11 cellular contexts compared by ENCODE assay signal in genomic region chr7:92781117-92781720, GRCh38. TPM values are rescaled to one million over a fixed set of nuclear protein-coding genes. Genes with fewer than 3 reads are reported as not detected.
DNase-seq lines count a peak whose midpoint lies in the region; ATAC-seq and TF ChIP-seq lines count a peak whose summit lies in the region.
"Had no signal": no experiment of that assay in that cellular context is flagged by ENCODE, and none has a peak within 500 bp of the region (broad histone marks: within the 10 kb centered on the region; RNA-seq: fewer than 3 reads in every experiment).

No MANE protein-coding gene starts in this region.

- ATAC-seq in stimulated activated memory B cell treated with anti-CD40 and anti-IgM and Interleukin-4, amounts not matched to agents 10 μg/mL and 1 μg/mL and 100 μg/mL, for 72 hours: no peak
- ATAC-seq in HG03135 (IDR thresholded peaks at IDR 0.05; ENCODE audit: unreplicated experiment): no peak
- ATAC-seq: HCT116, K562 had no signal

- DNase-seq in NCI-H2196 treated with DMSO at 0.1 percent for 48 hours (lab: John Stamatoyannopoulos, UW; ENCODE audit: unreplicated experiment) (peak; percentile 43), NCI-H2196 (lab: John Stamatoyannopoulos, UW; ENCODE audit: unreplicated experiment) (no peak), SW480 (ENCODE audit: low spot score) (peak; percentile 32), hippocampal formation (lab: John Stamatoyannopoulos, UW) (peak; percentile 48 to 83), spleen (no peak), T-helper 1 cell (no peak)

- H3K9me3 Mint-ChIP-seq in stimulated activated memory B cell treated with anti-CD40 and anti-IgM and Interleukin-4, amounts not matched to agents 10 μg/mL and 1 μg/mL and 100 μg/mL, for 72 hours: no peaks in the 10 kb centered on the region

- H3K4me1 ChIP-seq in spleen: peaks cover 0 to 57% (median 27%) of the 10 kb centered on the region in 6 donors

- 20 to 59% (median 38%) methylated on average over 3 of the region's 3 CpGs for WGBS in spleen, 5 donors

- no peaks in the 10 kb centered on the region for H3K9me3 ChIP-seq in spleen
- H3K9me3 ChIP-seq: ascending aorta had no signal

- H3K27me3 ChIP-seq in spleen (replicated peaks in 1 of 7): no peaks in the 10 kb centered on the region
- H3K27me3 ChIP-seq: ascending aorta had no signal

- intact Hi-C loops in spleen (cut with DNase I; ENCODE audit: low total_unique reads): no loop called here

- H3K36me3 ChIP-seq in spleen: no peaks in the 10 kb centered on the region
- H3K36me3 ChIP-seq: ascending aorta had no signal

- H3K4me3 ChIP-seq in spleen: no peak overlapping the region
- H3K4me3 ChIP-seq: ascending aorta, K562 had no signal

- TF ChIP-seq CTCF in spleen (IDR thresholded peaks at IDR 0.05 in 8 of 11, conservative IDR thresholded peaks at IDR 0.05 in 3 of 11): no peak

- TF ChIP-seq POLR2A in spleen (IDR thresholded peaks at IDR 0.05): no peak

- H3K27me3 Mint-ChIP-seq in stimulated activated memory B cell treated with anti-CD40 and anti-IgM and Interleukin-4, amounts not matched to agents 10 μg/mL and 1 μg/mL and 100 μg/mL, for 72 hours: no peaks in the 10 kb centered on the region

- no peak overlapping the region for H3K4me3 Mint-ChIP-seq in stimulated activated memory B cell treated with anti-CD40 and anti-IgM and Interleukin-4, amounts not matched to agents 10 μg/mL and 1 μg/mL and 100 μg/mL, for 72 hours

- peak overlapping the region in 5 of 8 donors; percentile 3 to 42 (median 16) for H3K27ac ChIP-seq in spleen
- H3K27ac ChIP-seq: ascending aorta had no signal

- H3K27ac Mint-ChIP-seq in stimulated activated memory B cell treated with anti-CD40 and anti-IgM and Interleukin-4, amounts not matched to agents 10 μg/mL and 1 μg/mL and 100 μg/mL, for 72 hours: no peak overlapping the region

- H3K36me3 Mint-ChIP-seq in stimulated activated memory B cell treated with anti-CD40 and anti-IgM and Interleukin-4, amounts not matched to agents 10 μg/mL and 1 μg/mL and 100 μg/mL, for 72 hours: no peaks in the 10 kb centered on the region

- peaks cover 11% of the 10 kb centered on the region for H3K4me1 Mint-ChIP-seq in stimulated activated memory B cell treated with anti-CD40 and anti-IgM and Interleukin-4, amounts not matched to agents 10 μg/mL and 1 μg/mL and 100 μg/mL, for 72 hours

RNA-seq across cellular contexts. Expression of gene CDK6, which starts 55.2 kb away (rescaled TPM):
- total RNA-seq in spleen: 10 to 100 TPM; 22.6 to 37.8 (median 29.9) TPM
- 1 to 10 TPM in 2 of 3 donors, under 1 TPM in 1; 0.91 to 2.0 (median 1.8) TPM for polyA plus RNA-seq in spleen

Comparison
In these comparisons a context has a peak if more than half of its experiments do, and no peak if none do; other contexts are left out.
1. DNase-seq: peak in NCI-H2196 treated with DMSO at 0.1 percent for 48 hours (single experiment), SW480 (single experiment) and hippocampal formation (2 of 2); none in NCI-H2196 (single experiment), spleen (single experiment) and T-helper 1 cell (0 of 5).